ENCODE assay signal across 21 cellular contexts in the genomic region with DNA sequence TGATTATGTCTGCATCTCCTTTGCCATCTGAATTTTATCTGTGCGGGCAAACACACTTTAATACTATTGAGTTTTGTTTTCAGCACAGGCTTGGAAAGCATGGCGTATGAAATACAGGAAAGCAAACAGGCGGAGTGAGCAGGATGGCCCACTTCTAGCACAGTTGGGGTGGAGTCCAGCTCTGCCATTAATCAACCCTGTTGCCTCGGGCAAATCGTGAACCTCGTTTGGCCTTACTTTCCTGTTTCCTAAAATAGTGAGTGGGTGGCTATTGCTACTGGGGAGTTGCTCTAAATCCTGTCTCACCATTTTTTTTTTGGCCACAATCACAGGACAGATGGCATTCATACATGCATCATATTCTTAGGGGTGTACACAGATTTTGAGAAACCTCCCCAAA.
A peak's percentile ranks its signal among the peaks of the same experiment; 100 is the strongest.
DNase-seq lines count a peak whose midpoint lies in the region; ATAC-seq and TF ChIP-seq lines count a peak whose summit lies in the region.
"Had no signal": no experiment of that assay in that cellular context is flagged by ENCODE, and none has a peak within 500 bp of the region (broad histone marks: within the 10 kb centered on the region; RNA-seq: fewer than 3 reads in every experiment).

No MANE protein-coding gene starts in this region.

- peaks cover 48% of the 10 kb centered on the region for H3K36me3 Mint-ChIP-seq in central memory CD8-positive, alpha-beta T cell (ENCODE audit: insufficient read depth)
- H3K36me3 Mint-ChIP-seq in immature natural killer cell = peaks cover 30 to 67% (median 50%) of the 10 kb centered on the region in 3 donors

- H3K27ac ChIP-seq in left ventricle myocardium inferior (replicated peaks) = no peak overlapping the region
- H3K27ac ChIP-seq: A549, KMS-11 had no signal

- peak overlapping the region; percentile 72 for H3K27ac Mint-ChIP-seq in central memory CD8-positive, alpha-beta T cell (ENCODE audit: low read depth)
- H3K27ac Mint-ChIP-seq in immature natural killer cell = peak overlapping the region in 4 of 6 donors; percentile 40 to 78 (median 63)
- H3K27ac Mint-ChIP-seq: B cell, CD14-positive monocyte had no signal

- no peak for TF ChIP-seq CTCF in left ventricle myocardium inferior (IDR thresholded peaks at IDR 0.05; ENCODE audit: borderline replicate concordance)

- H3K9me3 ChIP-seq in left ventricle myocardium inferior (replicated peaks) = no peaks in the 10 kb centered on the region
- H3K9me3 ChIP-seq: A549, SK-N-SH had no signal

- DNase-seq in A172 (ENCODE audit: low spot score) (peak; percentile 36), M059J (ENCODE audit: low read depth) (peak; percentile 63), immature natural killer cell (no peak), left ventricle myocardium inferior (no peak), SW480 (ENCODE audit: low spot score) (no peak)
- DNase-seq in central memory CD8-positive, alpha-beta T cell (ENCODE audit: low spot score in 2 of 2) = no peak
- DNase-seq in stimulated activated CD4-positive, alpha-beta T cell treated with anti-CD3 and anti-CD28 coated beads, Interleukin-1b, Interleukin-23, amount 100 ng/mL, for 48 hours = no peak
- DNase-seq: IMR-90, MV-4-11, NCI-H1105 treated with DMSO at 0.1 percent for 48 hours, NCI-H2029 treated with DMSO at 0.1 percent for 48 hours, NCI-H2171, NCI-H345, NCI-H526, RPMI8226, SIG-M5, SK-N-SH had no signal

- H3K4me1 ChIP-seq in left ventricle myocardium inferior = no peaks in the 10 kb centered on the region
- H3K4me1 ChIP-seq: A549 had no signal

- no peaks in the 10 kb centered on the region for H3K9me3 Mint-ChIP-seq in central memory CD8-positive, alpha-beta T cell
- H3K9me3 Mint-ChIP-seq in immature natural killer cell = no peaks in the 10 kb centered on the region

- peak overlapping the region; percentile 6 for H3K4me3 Mint-ChIP-seq in central memory CD8-positive, alpha-beta T cell
- no peak overlapping the region for H3K4me3 Mint-ChIP-seq in immature natural killer cell
- H3K4me3 Mint-ChIP-seq: B cell, CD14-positive monocyte had no signal

- no peak for ATAC-seq in central memory CD8-positive, alpha-beta T cell (replicated peaks; ENCODE audit: extremely low read depth, poor library complexity, severe bottlenecking)
- ATAC-seq: A549 had no signal

- intact Hi-C loops in left ventricle myocardium inferior (cut with micrococcal nuclease) = no loop called here

- H3K27me3 ChIP-seq in left ventricle myocardium inferior (ENCODE audit: low read depth) = peaks cover 4% of the 10 kb centered on the region

- no peaks in the 10 kb centered on the region for H3K4me1 Mint-ChIP-seq in central memory CD8-positive, alpha-beta T cell
- H3K4me1 Mint-ChIP-seq in immature natural killer cell = peaks cover 2 to 37% of the 10 kb centered on the region in 2 donors
- H3K4me1 Mint-ChIP-seq: B cell, CD14-positive monocyte had no signal

- no peaks in the 10 kb centered on the region for H3K27me3 Mint-ChIP-seq in central memory CD8-positive, alpha-beta T cell
- H3K27me3 Mint-ChIP-seq in immature natural killer cell (ENCODE audit: low read depth in 3 of 3) = peaks cover 0 to 17% (median 0%) of the 10 kb centered on the region in 3 donors
- H3K27me3 Mint-ChIP-seq: B cell had no signal

- H3K36me3 ChIP-seq in left ventricle myocardium inferior = no peaks in the 10 kb centered on the region

- H3K4me3 ChIP-seq in left ventricle myocardium inferior = no peak overlapping the region
- H3K4me3 ChIP-seq: A549 had no signal

Comparison
In these comparisons a context has a peak if more than half of its experiments do, and no peak if none do; other contexts are left out.
1. DNase-seq: peak in A172 (single experiment) and M059J (single experiment); none in central memory CD8-positive, alpha-beta T cell (0 of 2), immature natural killer cell (0 of 3), left ventricle myocardium inferior (single experiment), SW480 (single experiment) and stimulated activated CD4-positive, alpha-beta T cell treated with anti-CD3 and anti-CD28 coated beads, Interleukin-1b, Interleukin-23, amount 100 ng/mL, for 48 hours (single experiment).